8 cellular contexts compared by ENCODE assay signal in genomic region chr19:36772341-36773222, GRCh38. TPM values are rescaled to one million over a fixed set of nuclear protein-coding genes. Genes with fewer than 3 reads are reported as not detected.
DNase-seq lines count a peak whose midpoint lies in the region; ATAC-seq and TF ChIP-seq lines count a peak whose summit lies in the region.

Gene ZNF850, minus strand, starts transcription at chr19:36772807. Its CDS starts 10,201 bp downstream, at chr19:36762606.

- H3K36me3 ChIP-seq in HUES6 (ENCODE audit: control insufficient read depth, insufficient read depth, low read length) (peaks cover 14% of the 10 kb centered on the region), OCI-LY3 (replicated peaks; ENCODE audit: low read depth, low read length) (peaks cover 20% of the 10 kb centered on the region), esophagus (ENCODE audit: control insufficient read depth in 2 of 2, insufficient read depth in 2 of 2, low read length in 1 of 2) (no peaks in the 10 kb centered on the region), mucosa of stomach (ENCODE audit: control insufficient read depth, insufficient read depth, low read length) (no peaks in the 10 kb centered on the region)

- peak within 1 kb of the TSS; percentile 90 for H3K4me3 ChIP-seq in HUES6 (ENCODE audit: low read depth, low read length)
- peak within 1 kb of the TSS; percentile 100 for H3K4me3 ChIP-seq in OCI-LY3 (ENCODE audit: low read length)
- H3K4me3 ChIP-seq in esophagus (ENCODE audit: low read depth in 1 of 2, low read length in 2 of 2): peak within 1 kb of the TSS; percentile 65 to 94
- H3K4me3 ChIP-seq in mucosa of stomach (ENCODE audit: low read length): peak within 1 kb of the TSS; percentile 95

- H3K9me3 Mint-ChIP-seq in Calu3 (ENCODE audit: low read depth, unreplicated experiment): peaks cover 14% of the 10 kb centered on the region

- H3K9me3 ChIP-seq in HUES6 (ENCODE audit: control insufficient read depth, insufficient read depth, low read depth, low read length) (peaks cover 39% of the 10 kb centered on the region; the same call in 1 of the 2 replicates), OCI-LY3 (ENCODE audit: insufficient read depth, low read length) (peaks cover 9% of the 10 kb centered on the region; the same call in 1 of the 2 replicates), esophagus (ENCODE audit: control insufficient read depth in 2 of 2, insufficient read depth in 1 of 2, low read depth in 1 of 2, low read length in 1 of 2) (peaks cover 9% of the 10 kb centered on the region in 2 donors), mucosa of stomach (ENCODE audit: control insufficient read depth, low read length) (no peaks in the 10 kb centered on the region)

- peaks cover 46% of the 10 kb centered on the region for H3K79me2 ChIP-seq in OCI-LY3 (ENCODE audit: low read length)

- peak within 1 kb of the TSS; percentile 76 for H3K27ac Mint-ChIP-seq in Calu3 (ENCODE audit: unreplicated experiment)

- no peaks in the 10 kb centered on the region for H3K27me3 Mint-ChIP-seq in Calu3 (ENCODE audit: unreplicated experiment)

- peak within 1 kb of the TSS; percentile 90 for H3K9ac ChIP-seq in HUES6 (ENCODE audit: low read length)
- H3K9ac ChIP-seq in OCI-LY3 (ENCODE audit: low read length): peak within 1 kb of the TSS; percentile 95
- H3K9ac ChIP-seq in mucosa of stomach (ENCODE audit: low read length): peak within 1 kb of the TSS; percentile 79

- peak within 1 kb of the TSS; percentile 99 for H2AFZ ChIP-seq in OCI-LY3 (ENCODE audit: low read depth, low read length)

- intact Hi-C loops in Calu3 (cut with micrococcal nuclease; ENCODE audit: unreplicated experiment): loop anchor here (5.0 kb wide), 2 partner anchors 65 to 80 kb away; partner anchors contain the start of genes ZNF345 and ZNF790

- whole genome bisulfite sequencing in esophagus, 2 donors: 0 to 1% methylated on average over 55 of the region's 55 CpGs

- BruUV-seq in Calu3 (replicated peaks; lab: Mats Ljungman, UMichigan): TSS peak; percentile 66

- peaks cover 20% of the 10 kb centered on the region for H3K4me1 Mint-ChIP-seq in Calu3 (ENCODE audit: low read depth, unreplicated experiment)

- no peaks in the 10 kb centered on the region for H3K4me1 ChIP-seq in HUES6 (ENCODE audit: control insufficient read depth, insufficient read depth, low read length)
- peaks cover 3% of the 10 kb centered on the region; the same call in 1 of the 2 replicates for H3K4me1 ChIP-seq in OCI-LY3 (ENCODE audit: low read length)
- peaks cover 2 to 4% of the 10 kb centered on the region in 2 donors for H3K4me1 ChIP-seq in esophagus (ENCODE audit: control insufficient read depth in 2 of 2, insufficient read depth in 2 of 2, low read length in 1 of 2)
- H3K4me1 ChIP-seq in mucosa of stomach (ENCODE audit: control insufficient read depth, insufficient read depth, low read length): peaks cover 10% of the 10 kb centered on the region

- ATAC-seq in GM21423 (IDR thresholded peaks at IDR 0.05; ENCODE audit: unreplicated experiment): peak; percentile 90

- peaks cover 27% of the 10 kb centered on the region for H3K36me3 Mint-ChIP-seq in Calu3 (ENCODE audit: insufficient read depth, unreplicated experiment)

- peak within 1 kb of the TSS; percentile 86 for H3K4me2 ChIP-seq in OCI-LY3 (ENCODE audit: low read length)

- peak within 1 kb of the TSS; percentile 80 for H3K27ac ChIP-seq in HUES6 (ENCODE audit: low read depth, low read length)
- peak within 1 kb of the TSS; percentile 77 for H3K27ac ChIP-seq in OCI-LY3 (ENCODE audit: low read length)
- H3K27ac ChIP-seq in esophagus (ENCODE audit: low read depth in 2 of 2, low read length in 1 of 2): peak within 1 kb of the TSS; percentile 5 to 80

- CTCF ChIA-PET in Calu3 (lab: Charles Lee): no interaction called here

- peak; percentile 95 for DNase-seq in Calu3
- DNase-seq in activated T-cell treated with anti-CD3 and anti-CD28 coated beads, Interleukin-2, amount 50 U/mL, for 1 hour: peak; percentile 94
- peak; percentile 95 for DNase-seq in stimulated activated CD8-positive, alpha-beta memory T cell treated with anti-CD3 and anti-CD28 coated beads, Interleukin-4, amount 100 ng/mL, for 48 hours

- H4K20me1 ChIP-seq in OCI-LY3 (ENCODE audit: insufficient read depth, low read length): no peaks in the 10 kb centered on the region

- TF ChIP-seq CTCF in Calu3 (IDR thresholded peaks at IDR 0.05; ENCODE audit: unreplicated experiment) (no peak), OCI-LY3 (IDR thresholded peaks at IDR 0.05; ENCODE audit: low read depth, low read length) (no peak)

- H3K4me3 Mint-ChIP-seq in Calu3 (ENCODE audit: low read depth, unreplicated experiment): peak within 1 kb of the TSS; percentile 91

- H3K27me3 ChIP-seq in HUES6 (ENCODE audit: control insufficient read depth, insufficient read depth, low read length) (no peaks in the 10 kb centered on the region), OCI-LY3 (ENCODE audit: low read depth, low read length) (no peaks in the 10 kb centered on the region), esophagus (ENCODE audit: control insufficient read depth in 1 of 2, insufficient read depth in 2 of 2, low read length in 2 of 2) (no peaks in the 10 kb centered on the region), mucosa of stomach (ENCODE audit: control insufficient read depth, insufficient read depth, low read length) (no peaks in the 10 kb centered on the region)

RNA-seq across cellular contexts. Expression of gene ZNF850, which starts in this region (rescaled TPM):
- total RNA-seq in Calu3 (2022): 9.0 and 10.9 TPM in 2 replicates
- polyA plus RNA-seq in esophagus: under 1 TPM; 0.13 to 0.55 TPM

Comparison
In these comparisons a context has a peak if more than half of its experiments do, and no peak if none do; other contexts are left out.
1. Peak in every context shown above with its lines: DNase-seq, ATAC-seq, H3K4me3 ChIP-seq and H3K27ac ChIP-seq.